14 cellular contexts compared by ENCODE assay signal in genomic region chr1:84969489-84970250, GRCh38. TPM values are rescaled to one million over a fixed set of nuclear protein-coding genes. Genes with fewer than 3 reads are reported as not detected.
DNase-seq lines count a peak whose midpoint lies in the region; ATAC-seq, FAIRE-seq and TF ChIP-seq lines count a peak whose summit lies in the region.
"Had no signal": no experiment of that assay in that cellular context is flagged by ENCODE, and none has a peak within 500 bp of the region (broad histone marks: within the 10 kb centered on the region; RNA-seq: fewer than 3 reads in every experiment).

No MANE protein-coding gene starts in this region.

- H3K4me1 Mint-ChIP-seq in activated CD8-positive, alpha-beta T cell treated with anti-CD3 and anti-CD28 coated beads, Interleukin-2, amount 10 ng/mL, durations not matched to agents 7 days and 5 days (ENCODE audit: low read depth): peaks cover 49% of the 10 kb centered on the region

- FAIRE-seq in GM19239 (lab: Jason Lieb, UNC): peak; percentile 87
- FAIRE-seq: kidney had no signal

- peak; percentile 49 for ATAC-seq in HG02943 (IDR thresholded peaks at IDR 0.05; ENCODE audit: low read depth, unreplicated experiment)
- ATAC-seq in activated CD8-positive, alpha-beta T cell treated with anti-CD3 and anti-CD28 coated beads, Interleukin-2, amount 10 ng/mL, durations not matched to agents 7 days and 5 days: peak; percentile 41

- no peak overlapping the region for H3K4me3 ChIP-seq in GM12865 (ENCODE audit: low read depth, low read length)

- no peak overlapping the region for H3K27ac Mint-ChIP-seq in activated CD8-positive, alpha-beta T cell treated with anti-CD3 and anti-CD28 coated beads, Interleukin-2, amount 10 ng/mL, durations not matched to agents 7 days and 5 days

- DNase-seq in GM12865 (ENCODE audit: low read depth) (peak; percentile 92), GM19239 (ENCODE audit: insufficient read length, low spot score) (no peak), SW480 (ENCODE audit: low spot score) (no peak), NCI-H187 (lab: John Stamatoyannopoulos, UW) (no peak), germinal center (ENCODE audit: low spot score) (no peak), NCI-H1092 treated with DMSO at 0.1 percent for 48 hours (lab: John Stamatoyannopoulos, UW) (no peak)
- DNase-seq in activated CD8-positive, alpha-beta T cell treated with anti-CD3 and anti-CD28 coated beads, Interleukin-2, amount 10 ng/mL, durations not matched to agents 7 days and 5 days: peak; percentile 38
- DNase-seq: activated gamma-delta T cell treated with Interleukin-2 at 50 U/mL for 16 hours, COR-L47, HCEC 1CT, kidney, NCI-H146, SHP77 treated with DMSO at 0.1 percent for 48 hours had no signal

- no peak overlapping the region for H3K4me3 Mint-ChIP-seq in activated CD8-positive, alpha-beta T cell treated with anti-CD3 and anti-CD28 coated beads, Interleukin-2, amount 10 ng/mL, durations not matched to agents 7 days and 5 days

- POLR2A ChIA-PET in activated CD8-positive, alpha-beta T cell treated with anti-CD3 and anti-CD28 coated beads, Interleukin-2, amount 10 ng/mL, durations not matched to agents 7 days and 5 days (lab: Charles Lee): no interaction called here

- peaks cover 16% of the 10 kb centered on the region for H3K36me3 Mint-ChIP-seq in activated CD8-positive, alpha-beta T cell treated with anti-CD3 and anti-CD28 coated beads, Interleukin-2, amount 10 ng/mL, durations not matched to agents 7 days and 5 days (ENCODE audit: low read depth)

- TF ChIP-seq CTCF in GM12865 (IDR thresholded peaks at IDR 0.05; ENCODE audit: insufficient read depth, low read depth, low read length, missing control alignments): no peak

- CTCF ChIA-PET in activated CD8-positive, alpha-beta T cell treated with anti-CD3 and anti-CD28 coated beads, Interleukin-2, amount 10 ng/mL, durations not matched to agents 7 days and 5 days (lab: Charles Lee): no interaction called here

- H3K27me3 Mint-ChIP-seq in activated CD8-positive, alpha-beta T cell treated with anti-CD3 and anti-CD28 coated beads, Interleukin-2, amount 10 ng/mL, durations not matched to agents 7 days and 5 days (ENCODE audit: low read depth): no peaks in the 10 kb centered on the region

- H3K9me3 Mint-ChIP-seq in activated CD8-positive, alpha-beta T cell treated with anti-CD3 and anti-CD28 coated beads, Interleukin-2, amount 10 ng/mL, durations not matched to agents 7 days and 5 days (ENCODE audit: insufficient read depth): no peaks in the 10 kb centered on the region

RNA-seq across cellular contexts. Expression of gene MCOLN2, which starts 27.2 kb away (rescaled TPM):
- total RNA-seq in activated CD8-positive, alpha-beta T cell treated with anti-CD3 and anti-CD28 coated beads, Interleukin-2, amount 10 ng/mL, durations not matched to agents 7 days and 5 days: 10 to 100 TPM; 11.4 to 12.9 TPM

Comparison
In these comparisons a context has a peak if more than half of its experiments do, and no peak if none do; other contexts are left out.
1. DNase-seq: peak in GM12865 (single experiment) and activated CD8-positive, alpha-beta T cell treated with anti-CD3 and anti-CD28 coated beads, Interleukin-2, amount 10 ng/mL, durations not matched to agents 7 days and 5 days (single experiment); none in GM19239 (single experiment), SW480 (single experiment), NCI-H187 (0 of 2), germinal center (single experiment) and NCI-H1092 treated with DMSO at 0.1 percent for 48 hours (single experiment).